10 cellular contexts compared by ENCODE assay signal in the genomic region with DNA sequence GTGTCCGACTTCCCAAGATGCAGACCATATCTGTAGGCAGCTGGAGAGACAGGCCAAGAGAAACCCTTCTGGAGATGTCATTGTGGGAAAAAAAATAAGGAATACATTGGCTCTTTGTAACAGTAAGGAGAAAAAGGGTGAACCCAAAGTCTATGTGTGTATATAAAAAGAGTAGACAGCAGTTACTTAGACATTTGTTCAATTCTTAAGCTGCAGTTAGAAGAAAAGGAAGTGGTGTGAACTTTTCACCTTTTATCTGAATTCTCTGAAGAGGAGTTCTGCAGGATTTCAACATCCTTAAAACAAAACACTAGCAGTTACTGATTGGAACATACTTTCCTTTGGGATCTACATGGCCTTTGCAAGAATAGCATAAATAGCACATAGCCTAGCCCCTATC. TPM values are rescaled to one million over a fixed set of nuclear protein-coding genes. Genes with fewer than 3 reads are reported as not detected.
A peak's percentile ranks its signal among the peaks of the same experiment; 100 is the strongest.
DNase-seq lines count a peak whose midpoint lies in the region; ATAC-seq, FAIRE-seq and TF ChIP-seq lines count a peak whose summit lies in the region.
"Had no signal": no experiment of that assay in that cellular context is flagged by ENCODE, and none has a peak within 500 bp of the region (broad histone marks: within the 10 kb centered on the region; RNA-seq: fewer than 3 reads in every experiment).

No MANE protein-coding gene starts in this region.

- H3K27me3 Mint-ChIP-seq in CD14-positive monocyte (ENCODE audit: low read depth in 3 of 3) (peaks cover 0 to 2% (median 2%) of the 10 kb centered on the region in 3 donors), astrocyte (ENCODE audit: low read depth, unreplicated experiment) (no peaks in the 10 kb centered on the region), endothelial cell (ENCODE audit: unreplicated experiment) (peaks cover 1% of the 10 kb centered on the region)

- H3K9me3 Mint-ChIP-seq in CD14-positive monocyte (peaks cover 0 to 2% (median 0%) of the 10 kb centered on the region in 7 donors), astrocyte (ENCODE audit: unreplicated experiment) (peaks cover 2% of the 10 kb centered on the region), endothelial cell (ENCODE audit: unreplicated experiment) (no peaks in the 10 kb centered on the region)
- H3K9me3 Mint-ChIP-seq: neural crest cell had no signal

- DNase-seq in CD14-positive monocyte (ENCODE audit: low spot score) (no peak), M059J (ENCODE audit: low read depth) (peak; percentile 34), astrocyte (ENCODE audit: low read depth) (peak; percentile 25), endothelial cell (ENCODE audit: low spot score) (no peak), HCEC 1CT (no peak), NCI-H510A treated with DMSO at 0.1 percent for 48 hours (lab: John Stamatoyannopoulos, UW) (no peak)
- DNase-seq: H7 had no signal

- intact Hi-C loops in CD14-positive monocyte (cut with micrococcal nuclease): loop anchor here in 1 of 2 donors (5.0 kb wide), 1 partner anchor 35 kb away; a partner anchor contains a TSS

- H2AFZ ChIP-seq in astrocyte (ENCODE audit: low read depth, low read length): no peak overlapping the region

- H3K36me3 ChIP-seq in astrocyte (ENCODE audit: insufficient read depth, low read length) (no peaks in the 10 kb centered on the region), muscle layer of duodenum (ENCODE audit: control insufficient read depth in 1 of 2, insufficient read depth in 2 of 2, low read length in 2 of 2) (no peaks in the 10 kb centered on the region)

- H3K4me1 ChIP-seq in astrocyte (ENCODE audit: insufficient read depth, low read length) (no peaks in the 10 kb centered on the region), muscle layer of duodenum (ENCODE audit: control insufficient read depth in 1 of 2, insufficient read depth in 2 of 2, low read length in 2 of 2) (peaks cover 36 to 68% of the 10 kb centered on the region in 2 donors)

- no peak for FAIRE-seq in astrocyte (lab: Jason Lieb, UNC)

- H3K27me3 ChIP-seq in astrocyte (ENCODE audit: insufficient read depth, low read length) (no peaks in the 10 kb centered on the region), muscle layer of duodenum (ENCODE audit: low read depth, low read length) (no peaks in the 10 kb centered on the region)

- H3K4me3 Mint-ChIP-seq in CD14-positive monocyte (peak overlapping the region; percentile 66 to 90), astrocyte (ENCODE audit: unreplicated experiment) (no peak overlapping the region), endothelial cell (ENCODE audit: unreplicated experiment) (no peak overlapping the region)
- H3K4me3 Mint-ChIP-seq: neural crest cell had no signal

- peaks cover 4% of the 10 kb centered on the region for H4K20me1 ChIP-seq in astrocyte (ENCODE audit: insufficient read depth, low read length)

- H3K27ac ChIP-seq in astrocyte (ENCODE audit: low read depth, low read length): no peak overlapping the region
- peak overlapping the region; percentile 87 for H3K27ac ChIP-seq in muscle layer of duodenum (ENCODE audit: low read length)

- H3K9me3 ChIP-seq in astrocyte (ENCODE audit: insufficient read depth, low read depth, low read length) (no peaks in the 10 kb centered on the region), muscle layer of duodenum (ENCODE audit: control insufficient read depth in 1 of 2, low read length in 2 of 2) (no peaks in the 10 kb centered on the region)

- no peak overlapping the region for H3K4me2 ChIP-seq in astrocyte (ENCODE audit: low read length)

- no peaks in the 10 kb centered on the region for H3K79me2 ChIP-seq in astrocyte (ENCODE audit: insufficient read depth, low read length)

- no peak for ATAC-seq in GM19452 (IDR thresholded peaks at IDR 0.05; ENCODE audit: unreplicated experiment)

- H3K9ac ChIP-seq in astrocyte (ENCODE audit: low read length): no peak overlapping the region

- no peak for TF ChIP-seq CTCF in CD14-positive monocyte (IDR thresholded peaks at IDR 0.05)
- TF ChIP-seq CTCF in astrocyte (IDR thresholded peaks at IDR 0.05; ENCODE audit: insufficient read depth, low read depth, low read length): no peak
- TF ChIP-seq CTCF in endothelial cell (IDR thresholded peaks at IDR 0.05; ENCODE audit: unreplicated experiment): no peak

- peak overlapping the region; percentile 98 to 100 (median 99) for H3K27ac Mint-ChIP-seq in CD14-positive monocyte
- no peak overlapping the region for H3K27ac Mint-ChIP-seq in astrocyte (ENCODE audit: unreplicated experiment)
- H3K27ac Mint-ChIP-seq in endothelial cell (ENCODE audit: unreplicated experiment): no peak overlapping the region

- H3K4me3 ChIP-seq in astrocyte (ENCODE audit: insufficient read depth, low read depth, low read length) (no peak overlapping the region), muscle layer of duodenum (ENCODE audit: low read depth in 1 of 2, low read length in 2 of 2) (peak overlapping the region in 1 of 2 donors; percentile 8)

- H3K4me1 Mint-ChIP-seq in CD14-positive monocyte: peaks cover 87% of the 10 kb centered on the region
- H3K4me1 Mint-ChIP-seq in astrocyte (ENCODE audit: low read depth, unreplicated experiment): peaks cover 17% of the 10 kb centered on the region
- peaks cover 10% of the 10 kb centered on the region for H3K4me1 Mint-ChIP-seq in endothelial cell (ENCODE audit: unreplicated experiment)

- H3K36me3 Mint-ChIP-seq in CD14-positive monocyte: peaks cover 3 to 19% of the 10 kb centered on the region in 2 donors
- peaks cover 5% of the 10 kb centered on the region for H3K36me3 Mint-ChIP-seq in astrocyte (ENCODE audit: low read depth, unreplicated experiment)
- no peaks in the 10 kb centered on the region for H3K36me3 Mint-ChIP-seq in endothelial cell (ENCODE audit: low read depth, unreplicated experiment)

RNA-seq across cellular contexts. Expression of a gene that starts 21.7 kb away (rescaled TPM):
- 10 to 100 TPM; 11.8 to 17.9 TPM for polyA plus RNA-seq in CD14-positive monocyte
- 10.5 and 12.3 TPM in 2 replicates for total RNA-seq in M059J (2014; rRNA removed; shearing (Covaris generic))
- total RNA-seq in astrocyte (5.4 and 8.0 TPM in 2 replicates), endothelial cell (ENCODE audit: unreplicated experiment) (9.2 TPM)

RNA-seq across cellular contexts. Expression of a gene that starts 34.5 kb away (rescaled TPM):
- polyA plus RNA-seq in CD14-positive monocyte: 10 to 100 TPM; 56.0 to 61.0 TPM
- 61.9 and 112 TPM in 2 replicates for total RNA-seq in M059J (2014; rRNA removed; shearing (Covaris generic))
- total RNA-seq in astrocyte: 54.3 and 61.1 TPM in 2 replicates
- 84.3 TPM for total RNA-seq in endothelial cell (ENCODE audit: unreplicated experiment)

RNA-seq across cellular contexts. Expression of a gene that starts 46.2 kb away (rescaled TPM):
- polyA plus RNA-seq in CD14-positive monocyte: 10 to 100 TPM; 17.5 to 28.1 TPM
- total RNA-seq in M059J (2014; rRNA removed; shearing (Covaris generic)): 28.2 and 50.4 TPM in 2 replicates
- total RNA-seq in astrocyte (40.8 and 42.0 TPM in 2 replicates), endothelial cell (ENCODE audit: unreplicated experiment) (307 TPM)

Comparison
In these comparisons a context has a peak if more than half of its experiments do, and no peak if none do; other contexts are left out.
1. DNase-seq: peak in M059J (single experiment) and astrocyte (single experiment); none in CD14-positive monocyte (single experiment), endothelial cell (single experiment), HCEC 1CT (single experiment) and NCI-H510A treated with DMSO at 0.1 percent for 48 hours (single experiment).
2. H3K27ac Mint-ChIP-seq: peak in CD14-positive monocyte (7 of 7); none in astrocyte (single experiment) and endothelial cell (single experiment).
3. H3K4me3 Mint-ChIP-seq: peak in CD14-positive monocyte (2 of 2); none in astrocyte (single experiment) and endothelial cell (single experiment).